Comparison of ENCODE assay signal across 8 cellular contexts in genomic region chr6:7138921-7139358, GRCh38. TPM values are rescaled to one million over a fixed set of nuclear protein-coding genes. Genes with fewer than 3 reads are reported as not detected.
DNase-seq lines count a peak whose midpoint lies in the region; ATAC-seq and TF ChIP-seq lines count a peak whose summit lies in the region.

No MANE protein-coding gene starts in this region.

- TF ChIP-seq CTCF in HFFc6 (IDR thresholded peaks at IDR 0.05) (no peak), neural crest cell (conservative IDR thresholded peaks at IDR 0.05) (no peak)

- ATAC-seq in GM18868 (IDR thresholded peaks at IDR 0.05; ENCODE audit: unreplicated experiment), result no peak

- H3K4me1 Mint-ChIP-seq in HFFc6 (ENCODE audit: low read depth) (peaks cover 70% of the 10 kb centered on the region), neural crest cell (peaks cover 61% of the 10 kb centered on the region)

- peak overlapping the region; percentile 30 for H3K27ac ChIP-seq in caudate nucleus (ENCODE audit: low read depth, low read length)

- H3K27me3 Mint-ChIP-seq in HFFc6 (ENCODE audit: insufficient read depth) (peaks cover 2% of the 10 kb centered on the region), neural crest cell (ENCODE audit: low read depth) (no peaks in the 10 kb centered on the region)

- H3K4me3 Mint-ChIP-seq in HFFc6 (no peak overlapping the region), neural crest cell (peak overlapping the region; percentile 35)

- H3K36me3 Mint-ChIP-seq in HFFc6 (ENCODE audit: low read depth) (no peaks in the 10 kb centered on the region; the same call in 1 of the 2 replicates), neural crest cell (ENCODE audit: low read depth) (no peaks in the 10 kb centered on the region)

- H3K9me3 Mint-ChIP-seq in HFFc6 (no peaks in the 10 kb centered on the region), neural crest cell (no peaks in the 10 kb centered on the region)

- DNase-seq in HFFc6 (no peak), NCI-H748 (lab: John Stamatoyannopoulos, UW; ENCODE audit: unreplicated experiment) (peak; percentile 98), caudate nucleus (lab: John Stamatoyannopoulos, UW) (no peak), neural crest cell (ENCODE audit: low read depth, low spot score) (no peak), AG08396 (ENCODE audit: low spot score) (no peak), SKM-1 (lab: John Stamatoyannopoulos, UW; ENCODE audit: unreplicated experiment) (no peak), GM19238 (ENCODE audit: insufficient read length, low spot score) (no peak)

- H3K27ac Mint-ChIP-seq in HFFc6 (peak overlapping the region; percentile 25; the same call in 1 of the 2 replicates), neural crest cell (ENCODE audit: unreplicated experiment) (peak overlapping the region; percentile 65)

RNA-seq across cellular contexts. Expression of gene RREB1, which starts 31.2 kb away (rescaled TPM):
- total RNA-seq in HFFc6 (2021; fragmentation: NEBNext Ultra II Directional; extraction: Animal tissue kit (Norgen Biotek cat#: 25700)), result 10 to 100 TPM; 17.5 to 23.5 (median 20.1) TPM
- 28.3 TPM in 2 replicates for total RNA-seq in neural crest cell
